Comparison of ENCODE assay signal across 1 cellular context in the genomic region with DNA sequence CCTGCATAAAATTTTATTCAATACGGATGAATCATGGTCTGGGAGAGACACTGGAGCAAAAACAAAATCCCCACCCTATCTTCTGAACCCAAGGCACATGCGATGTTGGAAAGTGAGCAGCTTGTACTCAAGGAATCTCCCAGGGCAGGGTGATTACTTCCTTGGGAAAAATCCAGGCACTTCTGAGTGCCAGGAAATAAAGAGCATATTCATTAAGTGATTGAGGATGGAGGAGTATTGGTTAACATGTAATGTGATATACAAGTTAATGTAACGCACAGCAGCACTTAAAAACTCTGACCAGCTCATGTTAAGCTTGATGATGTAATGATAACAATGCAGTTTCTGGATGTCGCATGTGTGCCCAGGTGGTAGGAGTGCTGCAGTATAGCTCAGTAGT.
TF ChIP-seq lines count a peak whose summit lies in the region.

No MANE protein-coding gene starts in this region.

TF ChIP-seq in HEK293, 187 proteins besides CTCF, POLR2A, EP300 and RAD21 (continued from another document):
- TF ChIP-seq GLI4 (tag by site-specific recombination; IDR thresholded peaks at IDR 0.05) (no peak), ZNF221 (tag by site-specific recombination; IDR thresholded peaks at IDR 0.05; ENCODE audit: borderline replicate concordance) (no peak), ZBTB21 (tag by site-specific recombination; IDR thresholded peaks at IDR 0.05) (peak; percentile 63; the same call in 1 of the 2 replicates), IKZF3 (tag by site-specific recombination; IDR thresholded peaks at IDR 0.05) (peak; percentile 64; the same call in 1 of the 2 replicates), ZNF610 (tag by site-specific recombination; IDR thresholded peaks at IDR 0.05; ENCODE audit: borderline replicate concordance) (no peak), ZNF311 (tag by site-specific recombination; IDR thresholded peaks at IDR 0.05; ENCODE audit: borderline replicate concordance) (no peak), ZNF155 (tag by site-specific recombination; IDR thresholded peaks at IDR 0.05) (no peak), ZNF544 (tag by site-specific recombination; IDR thresholded peaks at IDR 0.05) (no peak), SALL2 (tag by site-specific recombination; IDR thresholded peaks at IDR 0.05; ENCODE audit: borderline replicate concordance) (no peak)
- TF ChIP-seq, protein P1, sequence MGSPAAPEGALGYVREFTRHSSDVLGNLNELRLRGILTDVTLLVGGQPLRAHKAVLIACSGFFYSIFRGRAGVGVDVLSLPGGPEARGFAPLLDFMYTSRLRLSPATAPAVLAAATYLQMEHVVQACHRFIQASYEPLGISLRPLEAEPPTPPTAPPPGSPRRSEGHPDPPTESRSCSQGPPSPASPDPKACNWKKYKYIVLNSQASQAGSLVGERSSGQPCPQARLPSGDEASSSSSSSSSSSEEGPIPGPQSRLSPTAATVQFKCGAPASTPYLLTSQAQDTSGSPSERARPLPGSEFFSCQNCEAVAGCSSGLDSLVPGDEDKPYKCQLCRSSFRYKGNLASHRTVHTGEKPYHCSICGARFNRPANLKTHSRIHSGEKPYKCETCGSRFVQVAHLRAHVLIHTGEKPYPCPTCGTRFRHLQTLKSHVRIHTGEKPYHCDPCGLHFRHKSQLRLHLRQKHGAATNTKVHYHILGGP (tag by site-specific recombination; IDR thresholded peaks at IDR 0.05), result peak; percentile 86
TF ChIP-seq in HEK293: peak in this region for 37.
